ENCODE assay signal across 8 cellular contexts in genomic region chr12:9750276-9751203, GRCh38. TPM values are rescaled to one million over a fixed set of nuclear protein-coding genes. Genes with fewer than 3 reads are reported as not detected.
A peak's percentile ranks its signal among the peaks of the same experiment; 100 is the strongest.
DNase-seq lines count a peak whose midpoint lies in the region; ATAC-seq and TF ChIP-seq lines count a peak whose summit lies in the region.

No MANE protein-coding gene starts in this region.

- no peaks in the 10 kb centered on the region for H3K4me1 ChIP-seq in cardiac muscle cell (ENCODE audit: low read depth)
- peaks cover 6% of the 10 kb centered on the region for H3K4me1 ChIP-seq in psoas muscle

- peaks cover 35% of the 10 kb centered on the region for H3K36me3 Mint-ChIP-seq in activated naive CD8-positive, alpha-beta T cell treated with anti-CD3 and anti-CD28 coated beads for 36 hours

- H3K9me3 ChIP-seq in cardiac muscle cell (ENCODE audit: low read depth) (no peaks in the 10 kb centered on the region), psoas muscle (no peaks in the 10 kb centered on the region)

- TF ChIP-seq CTCF in cardiac muscle cell (IDR thresholded peaks at IDR 0.05; ENCODE audit: low read depth, low read length) = peak; percentile 75
- peak; percentile 83 for TF ChIP-seq CTCF in psoas muscle (IDR thresholded peaks at IDR 0.05)

- no peaks in the 10 kb centered on the region for H3K27me3 ChIP-seq in cardiac muscle cell
- H3K27me3 ChIP-seq in psoas muscle (ENCODE audit: insufficient read depth in 3 of 3, low read length in 2 of 3) = no peaks in the 10 kb centered on the region

- peak overlapping the region; percentile 62 for H3K27ac Mint-ChIP-seq in activated naive CD8-positive, alpha-beta T cell treated with anti-CD3 and anti-CD28 coated beads for 36 hours

- H3K4me1 Mint-ChIP-seq in activated naive CD8-positive, alpha-beta T cell treated with anti-CD3 and anti-CD28 coated beads for 36 hours = peaks cover 44% of the 10 kb centered on the region

- H3K36me3 ChIP-seq in cardiac muscle cell = no peaks in the 10 kb centered on the region
- no peaks in the 10 kb centered on the region for H3K36me3 ChIP-seq in psoas muscle (ENCODE audit: insufficient read depth in 1 of 2, low read depth in 1 of 2)

- WGBS in psoas muscle, 3 donors = 17 to 20% (median 18%) methylated on average over 20 of the region's 20 CpGs

- peak; percentile 74 for DNase-seq in DMS153 treated with DMSO at 0.1 percent for 48 hours (lab: John Stamatoyannopoulos, UW; ENCODE audit: unreplicated experiment)
- DNase-seq in Kasumi-1 (lab: John Stamatoyannopoulos, UW) = peak; percentile 67 to 68
- DNase-seq in RPMI7951 (ENCODE audit: low read depth) = peak; percentile 55
- no peak for DNase-seq in activated naive CD8-positive, alpha-beta T cell treated with anti-CD3 and anti-CD28 coated beads for 36 hours
- peak; percentile 77 to 79 for DNase-seq in cardiac muscle cell (ENCODE audit: low read depth in 1 of 2, low spot score in 1 of 2)
- no peak for DNase-seq in psoas muscle
- no peak for DNase-seq in T1000 (lab: John Stamatoyannopoulos, UW)

- H3K4me3 ChIP-seq in cardiac muscle cell (no peak overlapping the region), psoas muscle (peak overlapping the region; percentile 47)

- no peaks in the 10 kb centered on the region for H3K9me3 Mint-ChIP-seq in activated naive CD8-positive, alpha-beta T cell treated with anti-CD3 and anti-CD28 coated beads for 36 hours

- peak; percentile 43 for ATAC-seq in GM21447 (IDR thresholded peaks at IDR 0.05; ENCODE audit: unreplicated experiment)
- ATAC-seq in psoas muscle = peak; percentile 75 to 95 (median 78)

- intact Hi-C loops in psoas muscle (cut with DNase I) = loop anchor here (2.0 to 5.0 kb wide), 3 partner anchors 47 to 176 kb away; no protein-coding TSS in a partner anchor

- H3K4me3 Mint-ChIP-seq in activated naive CD8-positive, alpha-beta T cell treated with anti-CD3 and anti-CD28 coated beads for 36 hours = peak overlapping the region; percentile 50

- H3K27ac ChIP-seq in cardiac muscle cell = no peak overlapping the region
- H3K27ac ChIP-seq in psoas muscle = no peak overlapping the region

- no peaks in the 10 kb centered on the region for H3K27me3 Mint-ChIP-seq in activated naive CD8-positive, alpha-beta T cell treated with anti-CD3 and anti-CD28 coated beads for 36 hours

RNA-seq across cellular contexts. Expression of gene CD69, which starts 10.2 kb away (rescaled TPM):
- not detected in 2 replicates for total RNA-seq in RPMI7951 (2014; rRNA removed; shearing (Covaris generic))
- 100 to 1,000 TPM; 143 to 152 TPM for total RNA-seq in activated naive CD8-positive, alpha-beta T cell treated with anti-CD3 and anti-CD28 coated beads for 36 hours
- total RNA-seq in cardiac muscle cell (not detected in 2 replicates), psoas muscle (under 1 TPM; 0.22 to 0.82 (median 0.57) TPM)
- polyA plus RNA-seq in cardiac muscle cell (not detected in 2 replicates), psoas muscle (1 to 10 TPM in 1 of 3 donors, under 1 TPM in 2; 0.13 to 1.1 (median 0.14) TPM)

RNA-seq across cellular contexts. Expression of gene CLECL1, which starts 17.6 kb away (rescaled TPM):
- total RNA-seq in RPMI7951 (2014; rRNA removed; shearing (Covaris generic)) = not detected in 2 replicates
- 1 to 10 TPM; 6.4 to 7.0 TPM for total RNA-seq in activated naive CD8-positive, alpha-beta T cell treated with anti-CD3 and anti-CD28 coated beads for 36 hours
- not detected in 2 replicates for total RNA-seq in cardiac muscle cell
- 0.27 TPM in 1 of 2 replicates, not detected in the other for polyA plus RNA-seq in cardiac muscle cell
- total RNA-seq in psoas muscle = under 1 TPM in 1 of 4 donors, not detected in 3; 0.42 TPM
- polyA plus RNA-seq in psoas muscle = under 1 TPM in 2 of 3 donors, not detected in 1; 0.10 to 0.28 TPM

Comparison
In these comparisons a context has a peak if more than half of its experiments do, and no peak if none do; other contexts are left out.
1. DNase-seq: peak in DMS153 treated with DMSO at 0.1 percent for 48 hours (single experiment), Kasumi-1 (2 of 2), RPMI7951 (single experiment) and cardiac muscle cell (2 of 2); none in activated naive CD8-positive, alpha-beta T cell treated with anti-CD3 and anti-CD28 coated beads for 36 hours (single experiment), psoas muscle (0 of 2) and T1000 (single experiment).
2. RNA of gene CD69, which starts 10.2 kb away (total RNA-seq): 143 to 152 TPM in activated naive CD8-positive, alpha-beta T cell treated with anti-CD3 and anti-CD28 coated beads for 36 hours; 0.22 to 0.82 TPM in psoas muscle, not detected in RPMI7951 and not detected in cardiac muscle cell; every median in the first group is over 10 times any median in the second.